12 cellular contexts compared by ENCODE assay signal in genomic region chrX:74423289-74423985, GRCh38. TPM values are rescaled to one million over a fixed set of nuclear protein-coding genes. Genes with fewer than 3 reads are reported as not detected.
A peak's percentile ranks its signal among the peaks of the same experiment; 100 is the strongest.
DNase-seq lines count a peak whose midpoint lies in the region; FAIRE-seq and TF ChIP-seq lines count a peak whose summit lies in the region.
"Had no signal": no experiment of that assay in that cellular context is flagged by ENCODE, and none has a peak within 500 bp of the region (broad histone marks: within the 10 kb centered on the region; RNA-seq: fewer than 3 reads in every experiment).

No MANE protein-coding gene starts in this region.

- POLR2A ChIA-PET in RWPE1 (lab: Yijun Ruan, JAX; ENCODE audit: low non-redundant PET) (interaction anchor here (0.7 kb wide), 1 partner anchor 14 kb away, joined by 3 read pairs; no protein-coding TSS in a partner anchor), HEK293T (lab: Yijun Ruan, JAX) (no interaction called here)

- no peaks in the 10 kb centered on the region for H3K27me3 Mint-ChIP-seq in astrocyte (ENCODE audit: low read depth, unreplicated experiment)

- H3K9ac ChIP-seq in astrocyte (ENCODE audit: low read length), result peak overlapping the region; percentile 85

- peaks cover 5% of the 10 kb centered on the region for H3K79me2 ChIP-seq in astrocyte (ENCODE audit: insufficient read depth, low read length)

- H3K36me3 ChIP-seq in H7 (replicated peaks; ENCODE audit: control insufficient read depth, insufficient read depth, low read length) (no peaks in the 10 kb centered on the region; the same call in 1 of the 2 replicates), astrocyte (ENCODE audit: insufficient read depth, low read length) (no peaks in the 10 kb centered on the region)
- H3K36me3 ChIP-seq: lower lobe of right lung had no signal

- DNase-seq in H7, result peak; percentile 29
- no peak for DNase-seq in astrocyte (ENCODE audit: low read depth)
- peak; percentile 25 for DNase-seq in kidney tubule cell (ENCODE audit: low spot score)
- no peak for DNase-seq in skeletal muscle cell (ENCODE audit: low read depth)
- no peak for DNase-seq in Ammon's horn (ENCODE audit: low spot score)
- no peak for DNase-seq in RWPE1 (ENCODE audit: low spot score)
- no peak for DNase-seq in GM12891 (ENCODE audit: insufficient read length, low spot score)
- DNase-seq in HEK293T (ENCODE audit: extremely low spot score), result no peak
- DNase-seq: activated B cell treated with CpG ODN at 0.5 μM for 24 hours; activated naive CD8-positive, alpha-beta T cell treated with anti-CD3 and anti-CD28 coated beads, Interleukin-2, amount 10 ng/mL, durations not matched to agents 7 days and 5 days; NCI-H187 had no signal

- no peak for TF ChIP-seq POLR2A in GM12891 (IDR thresholded peaks at IDR 0.05; ENCODE audit: low read depth, low read length)

- peak overlapping the region; percentile 83 for H2AFZ ChIP-seq in astrocyte (ENCODE audit: low read depth, low read length)

- H3K27me3 ChIP-seq in H7 (ENCODE audit: control insufficient read depth, insufficient read depth, low read length), result peaks cover 9% of the 10 kb centered on the region
- no peaks in the 10 kb centered on the region for H3K27me3 ChIP-seq in astrocyte (ENCODE audit: insufficient read depth, low read length)

- peak overlapping the region; percentile 61 for H3K27ac ChIP-seq in astrocyte (ENCODE audit: low read depth, low read length)
- H3K27ac ChIP-seq in RWPE1, result no peak overlapping the region

- peaks cover 5% of the 10 kb centered on the region for H3K4me1 Mint-ChIP-seq in astrocyte (ENCODE audit: low read depth, unreplicated experiment)

- H3K4me3 Mint-ChIP-seq in astrocyte (ENCODE audit: unreplicated experiment), result peak overlapping the region; percentile 87
- H3K4me3 Mint-ChIP-seq: activated B cell treated with CpG ODN at 0.5 μM for 24 hours; activated naive CD8-positive, alpha-beta T cell treated with anti-CD3 and anti-CD28 coated beads, Interleukin-2, amount 10 ng/mL, durations not matched to agents 7 days and 5 days had no signal

- peak overlapping the region; percentile 97 for H3K4me2 ChIP-seq in astrocyte (ENCODE audit: low read length)

- H3K36me3 Mint-ChIP-seq in astrocyte (ENCODE audit: low read depth, unreplicated experiment), result no peaks in the 10 kb centered on the region
- H3K36me3 Mint-ChIP-seq: activated naive CD8-positive, alpha-beta T cell treated with anti-CD3 and anti-CD28 coated beads, Interleukin-2, amount 10 ng/mL, durations not matched to agents 7 days and 5 days had no signal

- TF ChIP-seq CTCF in astrocyte (IDR thresholded peaks at IDR 0.05; ENCODE audit: insufficient read depth, low read depth, low read length), result no peak
- no peak for TF ChIP-seq CTCF in RWPE1 (conservative IDR thresholded peaks at IDR 0.05; ENCODE audit: low read depth)

- peak overlapping the region; percentile 76 for H3K4me3 ChIP-seq in H7 (ENCODE audit: insufficient read depth, low read depth, low read length)
- peak overlapping the region; percentile 66 for H3K4me3 ChIP-seq in astrocyte (ENCODE audit: insufficient read depth, low read depth, low read length)
- peak overlapping the region; percentile 58 for H3K4me3 ChIP-seq in skeletal muscle cell (ENCODE audit: low read depth, low read length)

- H4K20me1 ChIP-seq in astrocyte (ENCODE audit: insufficient read depth, low read length), result peaks cover 6% of the 10 kb centered on the region

- CTCF ChIA-PET in RWPE1 (lab: Yijun Ruan, JAX), result no interaction called here
- CTCF ChIA-PET in HEK293T (lab: Yijun Ruan, JAX), result no interaction called here

- no peak overlapping the region for H3K27ac Mint-ChIP-seq in astrocyte (ENCODE audit: unreplicated experiment)
- H3K27ac Mint-ChIP-seq: activated B cell treated with CpG ODN at 0.5 μM for 24 hours; activated naive CD8-positive, alpha-beta T cell treated with anti-CD3 and anti-CD28 coated beads, Interleukin-2, amount 10 ng/mL, durations not matched to agents 7 days and 5 days had no signal

- no peaks in the 10 kb centered on the region for H3K9me3 ChIP-seq in astrocyte (ENCODE audit: insufficient read depth, low read depth, low read length)
- H3K9me3 ChIP-seq: lower lobe of right lung had no signal

- peaks cover 14% of the 10 kb centered on the region for H3K4me1 ChIP-seq in astrocyte (ENCODE audit: insufficient read depth, low read length)
- H3K4me1 ChIP-seq: lower lobe of right lung had no signal

- peak; percentile 26 for FAIRE-seq in astrocyte (lab: Jason Lieb, UNC)
- no peak for FAIRE-seq in GM12891 (lab: Jason Lieb, UNC)

- H3K9me3 Mint-ChIP-seq in astrocyte (ENCODE audit: unreplicated experiment), result no peaks in the 10 kb centered on the region
- H3K9me3 Mint-ChIP-seq: activated B cell treated with CpG ODN at 0.5 μM for 24 hours; activated naive CD8-positive, alpha-beta T cell treated with anti-CD3 and anti-CD28 coated beads, Interleukin-2, amount 10 ng/mL, durations not matched to agents 7 days and 5 days had no signal

TF ChIP-seq in GM12891, 5 proteins besides CTCF, POLR2A, EP300 and RAD21:
- TF ChIP-seq POLR2AphosphoS5 (IDR thresholded peaks at IDR 0.05; ENCODE audit: low read depth, low read length), result no peak
- TF ChIP-seq SPI1 (IDR thresholded peaks at IDR 0.05; ENCODE audit: low read depth, low read length), result no peak
- no peak for TF ChIP-seq TAF1 (IDR thresholded peaks at IDR 0.05; ENCODE audit: low read depth, low read length)
- TF ChIP-seq PAX5 (IDR thresholded peaks at IDR 0.05; ENCODE audit: insufficient read depth, low read length, severe bottlenecking), result no peak
- TF ChIP-seq POU2F2 (IDR thresholded peaks at IDR 0.05; ENCODE audit: low read depth, low read length), result no peak
TF ChIP-seq in GM12891: peak in this region for 0.

TF ChIP-seq in HEK293T, 16 proteins besides CTCF, POLR2A, EP300 and RAD21:
- no peak for TF ChIP-seq ARNT (IDR thresholded peaks at IDR 0.05)
- TF ChIP-seq TARDBP (IDR thresholded peaks at IDR 0.05), result no peak
TF ChIP-seq in HEK293T: peak in this region for 0.

RNA-seq across cellular contexts. Expression of gene SLC16A2, which starts 2.1 kb away (rescaled TPM):
- total RNA-seq in H7 (2014; rRNA removed; shearing (Covaris generic)), result 78.7 and 86.9 TPM in 2 replicates
- total RNA-seq in astrocyte, result 21.1 and 22.8 TPM in 2 replicates
- not detected for polyA plus RNA-seq in GM12891 (2012; ENCODE audit: low read depth, missing spikeins)
- total RNA-seq: activated B cell treated with CpG ODN at 0.5 μM for 24 hours had no signal

Comparison
In these comparisons a context has a peak if more than half of its experiments do, and no peak if none do; other contexts are left out.
1. DNase-seq: peak in H7 (single experiment) and kidney tubule cell (single experiment); none in astrocyte (single experiment), skeletal muscle cell (single experiment), Ammon's horn (single experiment), RWPE1 (single experiment), GM12891 (single experiment) and HEK293T (single experiment).
2. Peak in every context shown above with its lines, with median percentiles within 50 percentile points of each other: H3K4me3 ChIP-seq.